Comparison of ENCODE assay signal across 22 cellular contexts in genomic region chr10:33401300-33401699, GRCh38.
DNase-seq lines count a peak whose midpoint lies in the region; ATAC-seq, FAIRE-seq and TF ChIP-seq lines count a peak whose summit lies in the region.
"Had no signal": no experiment of that assay in that cellular context is flagged by ENCODE, and none has a peak within 500 bp of the region (broad histone marks: within the 10 kb centered on the region; RNA-seq: fewer than 3 reads in every experiment).

No MANE protein-coding gene starts in this region.

- H2AK5ac ChIP-seq in IMR-90 (ENCODE audit: low read depth, low read length) (no peak overlapping the region), H1 (ENCODE audit: low read depth, low read length) (no peak overlapping the region)

- DNase-seq in A549 (ENCODE audit: low read depth in 1 of 2, low spot score in 1 of 2) (no peak), IMR-90 (no peak), H1 (ENCODE audit: low read depth in 1 of 2, low spot score in 2 of 2) (no peak), NOMO-1 treated with DMSO at 0.1 percent for 48 hours (lab: John Stamatoyannopoulos, UW; ENCODE audit: unreplicated experiment) (no peak)
- no peak for DNase-seq in activated naive CD4-positive, alpha-beta T cell treated with anti-CD3 and anti-CD28 coated beads, Interleukin-2, amount 50 U/mL, for 16 hours
- DNase-seq: 8988T; AML-193; Caco-2; Calu3; CD4-positive, alpha-beta T cell; CD8-positive, alpha-beta T cell; DMS79 treated with DMSO at 0.1 percent for 48 hours; GF-D8 had no signal

- H3K23ac ChIP-seq in IMR-90 (ENCODE audit: low read depth, low read length) (no peak overlapping the region), H1 (ENCODE audit: insufficient read length) (no peak overlapping the region)

- no peaks in the 10 kb centered on the region for H3K23me2 ChIP-seq in H1 (ENCODE audit: low read depth, low read length)

- BruUV-seq in IMR-90 (replicated peaks; lab: Mats Ljungman, UMichigan) = no TSS peak

- no peak overlapping the region for H3K9ac ChIP-seq in IMR-90 (ENCODE audit: low read depth, low read length)
- H3K9ac ChIP-seq in H1 (replicated peaks in 1 of 4; ENCODE audit: extremely low read depth in 1 of 4, low read depth in 3 of 4, low read length in 3 of 4) = no peak overlapping the region
- H3K9ac ChIP-seq: BLaER1 treated with 17β-estradiol and CSF1 and Interleukin-3, amounts not matched to agents 10 nM and 100 nM had no signal

- H3K79me1 ChIP-seq in IMR-90 (ENCODE audit: low read depth in 1 of 2, low read length in 2 of 2) (no peaks in the 10 kb centered on the region), H1 (ENCODE audit: low read depth, low read length) (no peaks in the 10 kb centered on the region)

- no peak overlapping the region for H3K27ac ChIP-seq in A549
- H3K27ac ChIP-seq in IMR-90 (ENCODE audit: insufficient read depth, low read length) = no peak overlapping the region
- H3K27ac ChIP-seq in H1 (ENCODE audit: low read depth, low read length) = no peak overlapping the region
- H3K27ac ChIP-seq: BLaER1 treated with 17β-estradiol and CSF1 and Interleukin-3, amounts not matched to agents 10 nM and 100 nM; C4-2B had no signal

- H2AK9ac ChIP-seq in IMR-90 (replicated peaks; ENCODE audit: low read depth, low read length, poor library complexity) = no peak overlapping the region

- H4K20me1 ChIP-seq in IMR-90 (ENCODE audit: insufficient read depth, low read length) (no peaks in the 10 kb centered on the region), H1 (replicated peaks in 1 of 2; ENCODE audit: control insufficient read depth in 1 of 2, insufficient read depth in 2 of 2, low read length in 2 of 2) (no peaks in the 10 kb centered on the region)
- H4K20me1 ChIP-seq: BLaER1 treated with 17β-estradiol and CSF1 and Interleukin-3, amounts not matched to agents 10 nM and 100 nM had no signal

- H4K8ac ChIP-seq in IMR-90 (ENCODE audit: low read depth in 2 of 2, low read length in 2 of 2) (no peak overlapping the region), H1 (ENCODE audit: extremely low read depth, insufficient read depth, low read length) (no peak overlapping the region)

- H3K14ac ChIP-seq in IMR-90 (replicated peaks; ENCODE audit: low read depth, low read length) (no peak overlapping the region), H1 (ENCODE audit: insufficient read length) (no peak overlapping the region)

- H3K4ac ChIP-seq in IMR-90 (ENCODE audit: low read depth, low read length) (no peak overlapping the region), H1 (replicated peaks; ENCODE audit: insufficient read length, low read depth, low read length) (no peak overlapping the region)

- H3K4me2 ChIP-seq in A549 (no peak overlapping the region), IMR-90 (ENCODE audit: low read depth, low read length) (no peak overlapping the region), H1 (ENCODE audit: insufficient read depth in 1 of 2, low read depth in 2 of 2, low read length in 2 of 2) (no peak overlapping the region)
- H3K4me2 ChIP-seq: BLaER1 treated with 17β-estradiol and CSF1 and Interleukin-3, amounts not matched to agents 10 nM and 100 nM had no signal

- H4K5ac ChIP-seq in IMR-90 (ENCODE audit: low read depth, low read length) = no peak overlapping the region
- H4K5ac ChIP-seq in H1 (ENCODE audit: insufficient read length, low read depth, low read length) = no peak overlapping the region

- TF ChIP-seq POLR2A in A549 (IDR thresholded peaks at IDR 0.05; ENCODE audit: low read length) (no peak), IMR-90 (IDR thresholded peaks at IDR 0.05; ENCODE audit: low read depth, low read length) (no peak), H1 (IDR thresholded peaks at IDR 0.05; ENCODE audit: control extremely low read depth in 1 of 2, low read depth in 2 of 2, low read length in 2 of 2) (no peak)

- H3K9me1 ChIP-seq in IMR-90 (ENCODE audit: insufficient read depth, low read length) = no peaks in the 10 kb centered on the region

- H3K9me3 ChIP-seq in A549 (peaks cover 10% of the 10 kb centered on the region; the same call in 2 of the 3 replicates), IMR-90 (ENCODE audit: control insufficient read depth, insufficient read depth, low read length) (peaks cover 9% of the 10 kb centered on the region), H1 (ENCODE audit: insufficient read depth in 2 of 2, low read depth in 1 of 2, low read length in 1 of 2) (peaks cover 4 to 5% of the 10 kb centered on the region in 2 experiments; a peak in 1 of 4 replicates)

- H3K56ac ChIP-seq in IMR-90 (ENCODE audit: extremely low read depth, insufficient read depth, low read length) (no peak overlapping the region), H1 (replicated peaks; ENCODE audit: insufficient read length, low read depth, low read length) (no peak overlapping the region)

- no peak overlapping the region for H2BK5ac ChIP-seq in IMR-90 (ENCODE audit: low read depth, low read length, poor library complexity, severe bottlenecking)
- H2BK5ac ChIP-seq in H1 (ENCODE audit: low read depth, low read length) = no peak overlapping the region

- H3K4me1 ChIP-seq in A549 = no peaks in the 10 kb centered on the region
- no peaks in the 10 kb centered on the region for H3K4me1 ChIP-seq in IMR-90 (ENCODE audit: control insufficient read depth, insufficient read depth, low read length)
- no peaks in the 10 kb centered on the region for H3K4me1 ChIP-seq in H1 (replicated peaks in 1 of 4; ENCODE audit: control insufficient read depth in 3 of 4, insufficient read depth in 4 of 4, low read length in 3 of 4)
- H3K4me1 ChIP-seq: Caco-2 had no signal

- H3K36me3 ChIP-seq in IMR-90 (ENCODE audit: control insufficient read depth, insufficient read depth, low read length) (no peaks in the 10 kb centered on the region), H1 (ENCODE audit: control insufficient read depth in 2 of 4, insufficient read depth in 4 of 4, low read length in 3 of 4) (no peaks in the 10 kb centered on the region)
- H3K36me3 ChIP-seq: BLaER1 treated with 17β-estradiol and CSF1 and Interleukin-3, amounts not matched to agents 10 nM and 100 nM had no signal

- H2BK20ac ChIP-seq in IMR-90 (ENCODE audit: low read depth, low read length) = no peak overlapping the region
- H2BK20ac ChIP-seq in H1 (ENCODE audit: low read length) = no peak overlapping the region

- H3K27me3 ChIP-seq in IMR-90 (ENCODE audit: control insufficient read depth, insufficient read depth, low read length) (no peaks in the 10 kb centered on the region; the same call in 1 of the 2 replicates), H1 (replicated peaks in 1 of 4; ENCODE audit: control insufficient read depth in 3 of 4, extremely low read depth in 1 of 4, insufficient read depth in 3 of 4, low read length in 3 of 4) (peaks cover 0 to 1% (median 0%) of the 10 kb centered on the region in 4 experiments; a peak in 1 of 7 replicates)
- H3K27me3 ChIP-seq: BLaER1 treated with 17β-estradiol and CSF1 and Interleukin-3, amounts not matched to agents 10 nM and 100 nM had no signal

- H2BK120ac ChIP-seq in IMR-90 (ENCODE audit: low read depth, low read length) = no peak overlapping the region
- H2BK120ac ChIP-seq in H1 (replicated peaks; ENCODE audit: low read depth, low read length) = no peak overlapping the region

- no peak overlapping the region for H2BK12ac ChIP-seq in H1 (ENCODE audit: low read depth, low read length)

- no peak for ATAC-seq in A549
- ATAC-seq in IMR-90 (ENCODE audit: low read depth) = no peak
- no peak for ATAC-seq in HG02884 (IDR thresholded peaks at IDR 0.05; ENCODE audit: unreplicated experiment)
- ATAC-seq: CD8-positive, alpha-beta T cell had no signal

- FAIRE-seq in A549 (lab: Jason Lieb, UNC) (no peak), H1 (lab: Jason Lieb, UNC) (no peak), islet of Langerhans (lab: Jason Lieb, UNC) (peak; percentile 27)
- FAIRE-seq: A204.1, D721Med, G401.6, GM12891, GM19239 had no signal

- H3K79me2 ChIP-seq in H1 (ENCODE audit: control insufficient read depth in 1 of 2, insufficient read depth in 2 of 2, low read length in 2 of 2) = 0 out of 4 replicates have a peak, but pooled peaks cover 0 to 3% of the 10 kb centered on the region in 2 experiments

- no peak overlapping the region for H3K4me3 ChIP-seq in A549
- no peak overlapping the region for H3K4me3 ChIP-seq in IMR-90 (ENCODE audit: insufficient read depth, low read depth, low read length)
- no peak overlapping the region for H3K4me3 ChIP-seq in H1 (ENCODE audit: extremely low read depth in 1 of 4, insufficient read depth in 2 of 4, low read depth in 3 of 4, low read length in 4 of 4)
- H3K4me3 ChIP-seq: BLaER1 treated with 17β-estradiol and CSF1 and Interleukin-3, amounts not matched to agents 10 nM and 100 nM had no signal

- no peak overlapping the region for H3K18ac ChIP-seq in IMR-90 (ENCODE audit: low read depth, low read length)
- H3K18ac ChIP-seq in H1 (ENCODE audit: extremely low read depth, low read length) = no peak overlapping the region

- dilution Hi-C loops in IMR-90 (cut with HindIII; ENCODE audit: low sequenced_read_pairs, unreplicated experiment) = no loop called here

- intact Hi-C loops in IMR-90 (cut with micrococcal nuclease) = no loop called here

- in situ Hi-C loops in IMR-90 (cut with MboI; ENCODE audit: low sequenced_read_pairs) = no loop called here

- 53% methylated on average over 2 of the region's 2 CpGs for WGBS in A549 (ENCODE audit: missing lambda C conversion rate)
- no CpG with 5 or more reads among the region's 2 CpGs for WGBS in IMR-90 (ENCODE audit: extremely low coverage in 2 of 2, insufficient read length in 1 of 2), 2 experiments
- 90% methylated on average over 2 of the region's 2 CpGs; no CpG with 5 or more reads in 1 of the 2 experiments for WGBS in H1 (ENCODE audit: extremely low coverage in 1 of 2, insufficient coverage in 1 of 2, insufficient read length in 1 of 2, insufficient replicate concordance in 2 of 2, low coverage in 1 of 2, low lambda C conversion rate in 2 of 2, missing lambda C conversion rate in 1 of 2), 2 experiments

- POLR2A ChIA-PET in A549 (lab: Yijun Ruan, JAX) = no interaction called here
- POLR2A ChIA-PET in IMR-90 (lab: Charles Lee; ENCODE audit: unreplicated experiment) = no interaction called here
- POLR2A ChIA-PET in H1 (lab: Charles Lee; ENCODE audit: partially characterized antibody) = no interaction called here

- no peak for TF ChIP-seq RAD21 in A549 (conservative IDR thresholded peaks at IDR 0.05 in 1 of 2, IDR thresholded peaks at IDR 0.05 in 1 of 2)
- TF ChIP-seq RAD21 in IMR-90 (IDR thresholded peaks at IDR 0.05; ENCODE audit: low read length) = no peak
- no peak for TF ChIP-seq RAD21 in H1 (IDR thresholded peaks at IDR 0.05 in 1 of 2, conservative IDR thresholded peaks at IDR 0.05 in 1 of 2; ENCODE audit: low read depth in 2 of 2, low read length in 2 of 2)

- no peak overlapping the region for H2AFZ ChIP-seq in IMR-90 (replicated peaks; ENCODE audit: low read length, poor library complexity)
- H2AFZ ChIP-seq in H1 (ENCODE audit: low read length) = no peak overlapping the region

- H4K91ac ChIP-seq in IMR-90 (ENCODE audit: insufficient read depth, low read depth, low read length) (no peak overlapping the region), H1 (replicated peaks; ENCODE audit: insufficient read length, low read length) (no peak overlapping the region)

- H2BK15ac ChIP-seq in IMR-90 (ENCODE audit: low read depth, low read length) (no peak overlapping the region), H1 (ENCODE audit: low read length) (no peak overlapping the region)

- CTCF ChIA-PET in A549 (lab: Yijun Ruan, JAX) (no interaction called here), IMR-90 (lab: Yijun Ruan, JAX) (no interaction called here), H1 (lab: Charles Lee; ENCODE audit: partially characterized antibody) (interaction anchor here (0.7 kb wide), 1 partner anchor 516 kb away, joined by 3 read pairs; no protein-coding TSS in a partner anchor)

- TF ChIP-seq CTCF in A549 (IDR thresholded peaks at IDR 0.05) = no peak
- no peak for TF ChIP-seq CTCF in IMR-90 (conservative IDR thresholded peaks at IDR 0.05; ENCODE audit: low read depth, low read length)
- no peak for TF ChIP-seq CTCF in H1 (IDR thresholded peaks at IDR 0.05; ENCODE audit: control extremely low read depth in 1 of 3, insufficient read depth in 1 of 3, low read depth in 1 of 3, low read length in 3 of 3)

- no peak for TF ChIP-seq EP300 in A549 (IDR thresholded peaks at IDR 0.05)
- no peak for TF ChIP-seq EP300 in H1 (IDR thresholded peaks at IDR 0.05; ENCODE audit: borderline replicate concordance in 1 of 2, low read depth in 2 of 2, low read length in 2 of 2)

Comparison
In these comparisons a context has a peak if more than half of its experiments do, and no peak if none do; other contexts are left out.
1. Of the 18 proteins assayed by ChIP-seq in both H1 and A549: peak only in H1: none; only in A549: none; in both: MAFK; in neither: 17.